In genomic region chr1:235831148-235831547, GRCh38 we compare ENCODE assay signal across 8 cellular contexts. TPM values are rescaled to one million over a fixed set of nuclear protein-coding genes. Genes with fewer than 3 reads are reported as not detected.
DNase-seq lines count a peak whose midpoint lies in the region; ATAC-seq and TF ChIP-seq lines count a peak whose summit lies in the region.

No MANE protein-coding gene starts in this region.

- H3K27me3 ChIP-seq in suprapubic skin = no peaks in the 10 kb centered on the region

- intact Hi-C loops in left colon (cut with DNase I, micrococcal nuclease) = no loop called here

- 55% methylated on average over 5 of the region's 5 CpGs for WGBS in suprapubic skin

- no peak overlapping the region for H3K4me3 ChIP-seq in suprapubic skin

- no peak for TF ChIP-seq POLR2A in suprapubic skin (IDR thresholded peaks at IDR 0.05)

- peak; percentile 71 for DNase-seq in activated CD4-positive, alpha-beta T cell treated with anti-CD3 and anti-CD28 coated beads for 48 hours
- DNase-seq in activated CD4-positive, alpha-beta T cell treated with anti-CD3 and anti-CD28 coated beads, Interleukin-2, amount 50 U/mL, for 4 hours = no peak
- peak; percentile 27 for DNase-seq in NOMO-1 treated with dmso at 0.1 percent for 144 hours (lab: John Stamatoyannopoulos, UW; ENCODE audit: unreplicated experiment)
- DNase-seq in glomerular visceral epithelial cell (ENCODE audit: extremely low spot score) = peak; percentile 32
- no peak for DNase-seq in left colon
- DNase-seq in DMS79 treated with DMSO at 0.1 percent for 48 hours (lab: John Stamatoyannopoulos, UW) = no peak
- no peak for DNase-seq in suprapubic skin (ENCODE audit: low spot score in 2 of 2)

- no peak for TF ChIP-seq EP300 in suprapubic skin (IDR thresholded peaks at IDR 0.05)

- ATAC-seq in HG02610 (IDR thresholded peaks at IDR 0.05; ENCODE audit: unreplicated experiment) (peak; percentile 99), left colon (no peak)

- TF ChIP-seq CTCF in suprapubic skin (IDR thresholded peaks at IDR 0.05) = no peak

- H3K27ac ChIP-seq in suprapubic skin = no peak overlapping the region

- H3K4me1 ChIP-seq in suprapubic skin = peaks cover 15% of the 10 kb centered on the region

- no peaks in the 10 kb centered on the region for H3K9me3 ChIP-seq in suprapubic skin

- H3K36me3 ChIP-seq in suprapubic skin = peaks cover 24% of the 10 kb centered on the region

RNA-seq across cellular contexts. Expression of gene LYST, which starts 35.6 kb away (rescaled TPM):
- total RNA-seq in left colon (10 to 100 TPM; 22.4 to 31.1 TPM), suprapubic skin (100 to 1,000 TPM in 1 of 4 donors, 10 to 100 TPM in 3; 40.1 to 118 (median 68.8) TPM)

Comparison
In these comparisons a context has a peak if more than half of its experiments do, and no peak if none do; other contexts are left out.
1. DNase-seq: peak in activated CD4-positive, alpha-beta T cell treated with anti-CD3 and anti-CD28 coated beads for 48 hours (single experiment), NOMO-1 treated with dmso at 0.1 percent for 144 hours (single experiment) and glomerular visceral epithelial cell (single experiment); none in activated CD4-positive, alpha-beta T cell treated with anti-CD3 and anti-CD28 coated beads, Interleukin-2, amount 50 U/mL, for 4 hours (0 of 2), left colon (0 of 2), DMS79 treated with DMSO at 0.1 percent for 48 hours (single experiment) and suprapubic skin (0 of 2).